In genomic region chr1:248788327-248788726, GRCh38 we compare ENCODE assay signal across 30 cellular contexts. TPM values are rescaled to one million over a fixed set of nuclear protein-coding genes. Genes with fewer than 3 reads are reported as not detected.
"Had no signal": no experiment of that assay in that cellular context is flagged by ENCODE, and none has a peak within 500 bp of the region (broad histone marks: within the 10 kb centered on the region; RNA-seq: fewer than 3 reads in every experiment).

No MANE protein-coding gene starts in this region.

- H3K4me1 Mint-ChIP-seq: activated naive CD8-positive, alpha-beta T cell treated with anti-CD3 and anti-CD28 coated beads for 36 hours had no signal

- H3K9ac ChIP-seq: SK-N-SH had no signal

- H3K4me3 Mint-ChIP-seq: activated CD8-positive, alpha-beta T cell treated with anti-CD3 and anti-CD28 coated beads for 36 hours; activated naive CD8-positive, alpha-beta T cell treated with anti-CD3 and anti-CD28 coated beads for 36 hours; activated T-cell treated with anti-CD3 and anti-CD28 coated beads, Interleukin-2, amount 50 U/mL, for 24 hours had no signal

- ATAC-seq: activated CD8-positive, alpha-beta T cell treated with anti-CD3 and anti-CD28 coated beads for 36 hours; K562; Panc1 had no signal

- H3K4me1 ChIP-seq: SJCRH30 had no signal

- H3K27me3 Mint-ChIP-seq: activated naive CD8-positive, alpha-beta T cell treated with anti-CD3 and anti-CD28 coated beads for 36 hours had no signal

- H3K36me3 Mint-ChIP-seq: activated naive CD8-positive, alpha-beta T cell treated with anti-CD3 and anti-CD28 coated beads for 36 hours had no signal

- H3K9me3 Mint-ChIP-seq: activated CD8-positive, alpha-beta T cell treated with anti-CD3 and anti-CD28 coated beads for 36 hours; activated naive CD8-positive, alpha-beta T cell treated with anti-CD3 and anti-CD28 coated beads for 36 hours; activated T-cell treated with anti-CD3 and anti-CD28 coated beads, Interleukin-2, amount 50 U/mL, for 24 hours had no signal

- H3K36me3 ChIP-seq: SJCRH30 had no signal

- DNase-seq: activated CD4-positive, alpha-beta T cell treated with anti-CD3 and anti-CD28 coated beads, Interleukin-2, amount 50 U/mL, for 1 hour; activated CD4-positive, CD25-positive, alpha-beta regulatory T cell; activated CD8-positive, alpha-beta T cell treated with anti-CD3 and anti-CD28 coated beads for 36 hours; activated effector memory CD4-positive, alpha-beta T cell treated with anti-CD3 and anti-CD28 coated beads, Interleukin-2, amount 50 U/mL, for 16 hours; activated naive CD4-positive, alpha-beta T cell treated with Interleukin-2 at 50 U/mL for 16 hours; activated naive CD8-positive, alpha-beta T cell treated with anti-CD3 and anti-CD28 coated beads for 36 hours; activated T-cell treated with anti-CD3 and anti-CD28 coated beads, Interleukin-2, amount 50 U/mL, for 24 hours; cerebellar nuclear complex; Karpas-422; MM.1S; NCI-H1048; NCI-H1417; NCI-H1930; NCI-H2171; NCI-H2227 treated with DMSO at 0.1 percent for 48 hours; NCI-H446 treated with DMSO at 0.1 percent for 48 hours; NCI-H524 treated with DMSO at 0.1 percent for 48 hours; NCI-H774; NK-92 treated with Interleukin-12 subunit alpha and Interleukin-12 subunit beta, amount 100 ng/mL, for 24 hours; OCI-M1; Right ventricle myocardium superior; SJCRH30; SK-N-SH; T-helper 1 cell had no signal

- H3K27ac ChIP-seq: RWPE1, SJCRH30, VCaP had no signal

- H3K4me3 ChIP-seq: K562, SJCRH30 had no signal

- H3K27ac Mint-ChIP-seq: activated CD8-positive, alpha-beta T cell treated with anti-CD3 and anti-CD28 coated beads for 36 hours; activated naive CD8-positive, alpha-beta T cell treated with anti-CD3 and anti-CD28 coated beads for 36 hours; activated T-cell treated with anti-CD3 and anti-CD28 coated beads, Interleukin-2, amount 50 U/mL, for 24 hours had no signal

- H3K27me3 ChIP-seq: SJCRH30 had no signal

- H3K9me3 ChIP-seq: SJCRH30, SK-N-SH had no signal

RNA-seq across cellular contexts. Expression of gene LYPD8, which starts 32.8 kb away (rescaled TPM):
- total RNA-seq: activated CD8-positive, alpha-beta T cell treated with anti-CD3 and anti-CD28 coated beads for 36 hours; activated naive CD8-positive, alpha-beta T cell treated with anti-CD3 and anti-CD28 coated beads for 36 hours; cardiac septum; Right ventricle myocardium superior; T-helper 2 cell treated with Interferon-gamma antibody and Interleukin-4, amounts not matched to agents 100 ng/mL and 5 ng/mL, for 36 hours had no signal
